ENCODE assay signal across 11 cellular contexts in genomic region chr10:25061711-25062455, GRCh38. TPM values are rescaled to one million over a fixed set of nuclear protein-coding genes. Genes with fewer than 3 reads are reported as not detected.
DNase-seq lines count a peak whose midpoint lies in the region; ATAC-seq and TF ChIP-seq lines count a peak whose summit lies in the region.
"Had no signal": no experiment of that assay in that cellular context is flagged by ENCODE, and none has a peak within 500 bp of the region (broad histone marks: within the 10 kb centered on the region; RNA-seq: fewer than 3 reads in every experiment).

No MANE protein-coding gene starts in this region.

- peaks cover 14% of the 10 kb centered on the region for H3K4me1 Mint-ChIP-seq in CD8-positive, alpha-beta T cell (ENCODE audit: low read depth)

- no peak for DNase-seq in CD8-positive, alpha-beta T cell
- DNase-seq in NCI-H69 (lab: John Stamatoyannopoulos, UW) (peak; percentile 11), choroid plexus epithelial cell (ENCODE audit: low read depth) (peak; percentile 20), NCI-H2196 (lab: John Stamatoyannopoulos, UW; ENCODE audit: unreplicated experiment) (no peak)
- DNase-seq: naive B cell, WERI-Rb-1 had no signal

- no peak for TF ChIP-seq POLR2A in GM18505 (IDR thresholded peaks at IDR 0.05; ENCODE audit: borderline replicate concordance, extremely low read depth, insufficient read depth, insufficient read length)

- no peak overlapping the region for H3K4me3 ChIP-seq in CD8-positive, alpha-beta T cell (ENCODE audit: low read depth, low read length)
- no peak overlapping the region for H3K4me3 ChIP-seq in choroid plexus epithelial cell (ENCODE audit: low read depth, low read length)
- H3K4me3 ChIP-seq in mucosa of stomach (ENCODE audit: low read length), result no peak overlapping the region

- no peak overlapping the region for H3K27ac ChIP-seq in CD8-positive, alpha-beta T cell (ENCODE audit: low read depth, low read length)
- H3K27ac ChIP-seq: WERI-Rb-1 had no signal

- TF ChIP-seq CTCF in CD8-positive, alpha-beta T cell (IDR thresholded peaks at IDR 0.05), result no peak
- no peak for TF ChIP-seq CTCF in choroid plexus epithelial cell (conservative IDR thresholded peaks at IDR 0.05; ENCODE audit: low read depth, low read length)

- no peak overlapping the region for H3K4me3 Mint-ChIP-seq in CD8-positive, alpha-beta T cell
- H3K4me3 Mint-ChIP-seq: dendritic cell treated with granulocyte-macrophage colony-stimulating factor and Interleukin-4, amounts not matched to agents 40 ng/mL and 50 ng/mL, for 4 days had no signal

- H3K27me3 Mint-ChIP-seq in CD8-positive, alpha-beta T cell (ENCODE audit: low read depth), result peaks cover 2% of the 10 kb centered on the region
- H3K27me3 Mint-ChIP-seq: dendritic cell treated with granulocyte-macrophage colony-stimulating factor and Interleukin-4, amounts not matched to agents 40 ng/mL and 50 ng/mL, for 4 days had no signal

- peak overlapping the region; percentile 57 for H3K9ac ChIP-seq in mucosa of stomach (ENCODE audit: low read length)

- no peaks in the 10 kb centered on the region for H3K36me3 Mint-ChIP-seq in CD8-positive, alpha-beta T cell
- H3K36me3 Mint-ChIP-seq: naive B cell had no signal

- H3K9me3 ChIP-seq in CD8-positive, alpha-beta T cell (ENCODE audit: low read length), result no peaks in the 10 kb centered on the region
- no peaks in the 10 kb centered on the region for H3K9me3 ChIP-seq in mucosa of stomach (ENCODE audit: control insufficient read depth, low read length)

- no peaks in the 10 kb centered on the region for H3K36me3 ChIP-seq in CD8-positive, alpha-beta T cell (ENCODE audit: insufficient read depth, low read length)
- H3K36me3 ChIP-seq in mucosa of stomach (ENCODE audit: control insufficient read depth, insufficient read depth, low read length), result no peaks in the 10 kb centered on the region
- H3K36me3 ChIP-seq: WERI-Rb-1 had no signal

- H3K9me3 Mint-ChIP-seq in CD8-positive, alpha-beta T cell, result no peaks in the 10 kb centered on the region
- H3K9me3 Mint-ChIP-seq: dendritic cell treated with granulocyte-macrophage colony-stimulating factor and Interleukin-4, amounts not matched to agents 40 ng/mL and 50 ng/mL, for 4 days had no signal

- CTCF ChIA-PET in CD8-positive, alpha-beta T cell (lab: Charles Lee), result no interaction called here

- no peaks in the 10 kb centered on the region for H3K27me3 ChIP-seq in CD8-positive, alpha-beta T cell (ENCODE audit: insufficient read depth, low read length)
- H3K27me3 ChIP-seq in mucosa of stomach (ENCODE audit: control insufficient read depth, insufficient read depth, low read length), result no peaks in the 10 kb centered on the region

- H3K27ac Mint-ChIP-seq in CD8-positive, alpha-beta T cell, result peak overlapping the region; percentile 8
- H3K27ac Mint-ChIP-seq: dendritic cell treated with granulocyte-macrophage colony-stimulating factor and Interleukin-4, amounts not matched to agents 40 ng/mL and 50 ng/mL, for 4 days had no signal

- POLR2A ChIA-PET in CD8-positive, alpha-beta T cell (lab: Charles Lee), result no interaction called here

- peaks cover 7% of the 10 kb centered on the region for H3K4me1 ChIP-seq in CD8-positive, alpha-beta T cell (ENCODE audit: insufficient read depth, low read length)
- H3K4me1 ChIP-seq in mucosa of stomach (ENCODE audit: control insufficient read depth, insufficient read depth, low read length), result peaks cover 48% of the 10 kb centered on the region

- intact Hi-C loops in CD8-positive, alpha-beta T cell (cut with DNase I, micrococcal nuclease), result loop anchor here in 1 of 2 experiments (1.0 kb wide), 1 partner anchor 45 kb away; no protein-coding TSS in a partner anchor

- ATAC-seq in CD8-positive, alpha-beta T cell, result no peak
- ATAC-seq in GM18505 (IDR thresholded peaks at IDR 0.05; ENCODE audit: unreplicated experiment) (no peak), HG02763 (IDR thresholded peaks at IDR 0.05; ENCODE audit: unreplicated experiment) (no peak), GM19328 (IDR thresholded peaks at IDR 0.05; ENCODE audit: unreplicated experiment) (no peak)

RNA-seq across cellular contexts. Expression of gene THNSL1, which starts 45.5 kb away (rescaled TPM):
- under 1 TPM; 0.53 to 0.71 TPM for total RNA-seq in CD8-positive, alpha-beta T cell

RNA-seq across cellular contexts. Expression of gene ENKUR, which starts 45.9 kb away (rescaled TPM):
- total RNA-seq in CD8-positive, alpha-beta T cell, result not detected

Comparison
In these comparisons a context has a peak if more than half of its experiments do, and no peak if none do; other contexts are left out.
1. DNase-seq: peak in NCI-H69 (single experiment) and choroid plexus epithelial cell (single experiment); none in CD8-positive, alpha-beta T cell (0 of 7) and NCI-H2196 (single experiment).